8 cellular contexts compared by ENCODE assay signal in genomic region chr3:179323197-179323901, GRCh38. TPM values are rescaled to one million over a fixed set of nuclear protein-coding genes. Genes with fewer than 3 reads are reported as not detected.
DNase-seq lines count a peak whose midpoint lies in the region; ATAC-seq and TF ChIP-seq lines count a peak whose summit lies in the region.

No MANE protein-coding gene starts in this region.

- H3K9ac ChIP-seq in SK-N-SH: peak overlapping the region; percentile 92

- WGBS in SK-N-SH (ENCODE audit: low lambda C conversion rate): 0% methylated on average over 22 of the region's 76 CpGs
- 0% methylated on average over 42 to 46 of the region's 76 CpGs for WGBS in tibial nerve, 2 donors

- intact Hi-C loops in head of caudate nucleus (cut with DNase I): loop anchor here (2.0 to 10.0 kb wide), 3 partner anchors 175 to 253 kb away; partner anchors contain the start of genes ACTL6A, PIK3CA and ZMAT3

- no peak for TF ChIP-seq POLR2A in tibial nerve (IDR thresholded peaks at IDR 0.05)

- H3K9me3 Mint-ChIP-seq in activated naive CD4-positive, alpha-beta T cell treated with anti-CD3 and anti-CD28 coated beads, Interleukin-2, amount 50 U/mL, for 72 hours: no peaks in the 10 kb centered on the region
- H3K9me3 Mint-ChIP-seq in osteocyte (ENCODE audit: unreplicated experiment): no peaks in the 10 kb centered on the region

- H3K4me1 ChIP-seq in SK-N-SH (ENCODE audit: control insufficient read depth in 1 of 2, insufficient read depth in 2 of 2, low read depth in 1 of 2, low read length in 1 of 2) (peaks cover 0 to 6% of the 10 kb centered on the region in 2 experiments; a peak in 2 of 4 replicates), tibial nerve (peaks cover 0 to 33% (median 7%) of the 10 kb centered on the region in 4 donors)

- peak; percentile 40 for ATAC-seq in GM21825 (IDR thresholded peaks at IDR 0.05; ENCODE audit: unreplicated experiment)
- peak; percentile 57 to 68 for ATAC-seq in activated naive CD4-positive, alpha-beta T cell treated with anti-CD3 and anti-CD28 coated beads, Interleukin-2, amount 50 U/mL, for 72 hours

- H3K27me3 ChIP-seq in SK-N-SH (ENCODE audit: insufficient read depth): no peaks in the 10 kb centered on the region
- no peaks in the 10 kb centered on the region for H3K27me3 ChIP-seq in tibial nerve

- H3K4me3 Mint-ChIP-seq in osteocyte (ENCODE audit: unreplicated experiment): peak overlapping the region; percentile 91

- H2AFZ ChIP-seq in SK-N-SH (ENCODE audit: low read depth): peak overlapping the region; percentile 46; the same call in 1 of the 2 replicates

- no peaks in the 10 kb centered on the region for H3K9me2 ChIP-seq in SK-N-SH

- H3F3A ChIP-seq in SK-N-SH (replicated peaks; ENCODE audit: insufficient read depth): peaks cover 4% of the 10 kb centered on the region

- CTCF ChIA-PET in SK-N-SH (lab: Yijun Ruan, JAX): interaction anchor here (0.6 to 3.0 kb wide), 5 partner anchors 11 to 238 kb away, joined by 3 to 20 read pairs (median 3); no protein-coding TSS in a partner anchor

- peaks cover 52% of the 10 kb centered on the region for H3K79me2 ChIP-seq in SK-N-SH (ENCODE audit: insufficient read depth)

- H3K27ac ChIP-seq in SK-N-SH (ENCODE audit: low read depth in 2 of 2, low read length in 1 of 2) (peak overlapping the region; percentile 81 to 89), tibial nerve (peak overlapping the region; percentile 90 to 98 (median 96))

- H3K9me3 ChIP-seq in SK-N-SH (no peaks in the 10 kb centered on the region), tibial nerve (no peaks in the 10 kb centered on the region)

- TF ChIP-seq RAD21 in SK-N-SH (IDR thresholded peaks at IDR 0.05; ENCODE audit: low read length): no peak

- peak overlapping the region; percentile 88 for H3K4me2 ChIP-seq in SK-N-SH

- H3K27me3 Mint-ChIP-seq in osteocyte (ENCODE audit: unreplicated experiment): no peaks in the 10 kb centered on the region

- H3K4me3 ChIP-seq in SK-N-SH (ENCODE audit: low read depth in 2 of 2, low read length in 1 of 2) (peak overlapping the region; percentile 77 to 97), tibial nerve (peak overlapping the region; percentile 67 to 85 (median 80))

- peaks cover 10 to 13% of the 10 kb centered on the region in 2 experiments for H3K36me3 ChIP-seq in SK-N-SH (replicated peaks in 1 of 2; ENCODE audit: control insufficient read depth in 1 of 2, insufficient read depth in 2 of 2, low read length in 1 of 2)
- H3K36me3 ChIP-seq in tibial nerve: peaks cover 0 to 7% (median 0%) of the 10 kb centered on the region in 3 donors

- peaks cover 33% of the 10 kb centered on the region for H3K4me1 Mint-ChIP-seq in osteocyte (ENCODE audit: unreplicated experiment)

- H3K36me3 Mint-ChIP-seq in activated naive CD4-positive, alpha-beta T cell treated with anti-CD3 and anti-CD28 coated beads, Interleukin-2, amount 50 U/mL, for 72 hours: peaks cover 11 to 18% of the 10 kb centered on the region in 2 donors
- H3K36me3 Mint-ChIP-seq in osteocyte (ENCODE audit: unreplicated experiment): peaks cover 8% of the 10 kb centered on the region

- peak; percentile 78 for DNase-seq in ELR (ENCODE audit: low read depth)
- DNase-seq in KG1 (lab: John Stamatoyannopoulos, UW): peak; percentile 55
- DNase-seq in SK-N-SH: peak; percentile 86
- peak; percentile 56 to 66 for DNase-seq in activated naive CD4-positive, alpha-beta T cell treated with anti-CD3 and anti-CD28 coated beads, Interleukin-2, amount 50 U/mL, for 72 hours (ENCODE audit: low spot score in 2 of 2)
- DNase-seq in head of caudate nucleus: peak in 41 of 42 donors; percentile 43 to 85 (median 67)
- DNase-seq in osteocyte (ENCODE audit: extremely low spot score, unreplicated experiment): peak; percentile 89
- peak; percentile 64 to 65 for DNase-seq in tibial nerve (ENCODE audit: low spot score in 2 of 2)

- TF ChIP-seq CTCF in SK-N-SH (IDR thresholded peaks at IDR 0.05) (0 out of 2 replicates have a peak, but pooled peaks have one; percentile 12), osteocyte (IDR thresholded peaks at IDR 0.05) (no peak), tibial nerve (IDR thresholded peaks at IDR 0.05) (no peak)

- POLR2A ChIA-PET in SK-N-SH (lab: Yijun Ruan, JAX): interaction anchor here (0.7 to 1.2 kb wide), 3 partner anchors 23 to 128 kb away, joined by 3 to 4 read pairs (median 3); partner anchors contain the start of gene MFN1

- TF ChIP-seq EP300 in SK-N-SH (IDR thresholded peaks at IDR 0.05; ENCODE audit: borderline replicate concordance in 1 of 2, low read depth in 1 of 2, low read length in 1 of 2): no peak
- TF ChIP-seq EP300 in tibial nerve (IDR thresholded peaks at IDR 0.05): peak; percentile 17 to 68

- H3K27ac Mint-ChIP-seq in activated naive CD4-positive, alpha-beta T cell treated with anti-CD3 and anti-CD28 coated beads, Interleukin-2, amount 50 U/mL, for 72 hours: peak overlapping the region; percentile 91 to 97
- peak overlapping the region; percentile 90 for H3K27ac Mint-ChIP-seq in osteocyte (ENCODE audit: unreplicated experiment)

- H4K20me1 ChIP-seq in SK-N-SH (ENCODE audit: insufficient read depth): peaks cover 34% of the 10 kb centered on the region

TF ChIP-seq in SK-N-SH, 30 proteins besides CTCF, POLR2A, EP300 and RAD21:
- TF ChIP-seq YY1 (IDR thresholded peaks at IDR 0.05; ENCODE audit: low read depth): 0 out of 2 replicates have a peak, but pooled peaks have one; percentile 12
- no peak for TF ChIP-seq GABPA (IDR thresholded peaks at IDR 0.05; ENCODE audit: low read depth)
- no peak for TF ChIP-seq SMC3 (IDR thresholded peaks at IDR 0.05; ENCODE audit: low read depth, low read length)
- TF ChIP-seq SIN3A (IDR thresholded peaks at IDR 0.05; ENCODE audit: borderline replicate concordance, low read depth, low read length): peak; percentile 74; the same call in 1 of the 2 replicates
- 0 out of 2 replicates have a peak, but pooled peaks have one; percentile 7 for TF ChIP-seq TAF1 (IDR thresholded peaks at IDR 0.05; ENCODE audit: borderline replicate concordance, low read depth, low read length)
- TF ChIP-seq MXI1 (IDR thresholded peaks at IDR 0.05; ENCODE audit: low read depth, low read length): peak; percentile 45; the same call in 1 of the 2 replicates
- TF ChIP-seq FOSL2 (IDR thresholded peaks at IDR 0.05; ENCODE audit: borderline replicate concordance, low read depth): 0 out of 2 replicates have a peak, but pooled peaks have one; percentile 5
- no peak for TF ChIP-seq NFIC (IDR thresholded peaks at IDR 0.05; ENCODE audit: borderline replicate concordance)
- no peak for TF ChIP-seq MEF2A (IDR thresholded peaks at IDR 0.05; ENCODE audit: borderline replicate concordance, low read depth)

RNA-seq across cellular contexts. Expression of gene ZNF639, which starts 0.5 kb away (rescaled TPM):
- 9.6 and 11.4 TPM in 2 replicates for polyA plus RNA-seq in SK-N-SH (2012; rRNA removed)
- polyA plus RNA-seq in SK-N-SH (2012; cell fraction: cytosol; rRNA removed): 16.2 and 19.9 TPM in 2 replicates
- polyA plus RNA-seq in SK-N-SH (2012; cell fraction: nucleus; rRNA removed): 5.1 and 11.4 TPM in 2 replicates
- total RNA-seq in activated naive CD4-positive, alpha-beta T cell treated with anti-CD3 and anti-CD28 coated beads, Interleukin-2, amount 50 U/mL, for 72 hours: 10 to 100 TPM; 22.0 to 33.4 TPM
- total RNA-seq in osteocyte: 31.2 and 33.4 TPM in 2 replicates
- total RNA-seq in tibial nerve: 10 to 100 TPM; 39.3 to 55.7 (median 44.0) TPM

RNA-seq across cellular contexts. Expression of gene MFN1, which starts 24.2 kb away (rescaled TPM):
- polyA plus RNA-seq in SK-N-SH (2012; rRNA removed): 15.7 and 27.2 TPM in 2 replicates
- polyA plus RNA-seq in SK-N-SH (2012; cell fraction: cytosol; rRNA removed): 25.4 and 32.5 TPM in 2 replicates
- 24.7 and 57.9 TPM in 2 replicates for polyA plus RNA-seq in SK-N-SH (2012; cell fraction: nucleus; rRNA removed)
- 10 to 100 TPM; 33.2 to 43.9 TPM for total RNA-seq in activated naive CD4-positive, alpha-beta T cell treated with anti-CD3 and anti-CD28 coated beads, Interleukin-2, amount 50 U/mL, for 72 hours
- total RNA-seq in osteocyte: 56.9 and 60.4 TPM in 2 replicates
- total RNA-seq in tibial nerve: 10 to 100 TPM; 20.0 to 41.7 (median 39.2) TPM

Comparison
In these comparisons a context has a peak if more than half of its experiments do, and no peak if none do; other contexts are left out.
1. Peak in every context shown above with its lines: DNase-seq, ATAC-seq, H3K4me3 ChIP-seq and H3K27ac ChIP-seq.